ENCODE assay signal across 19 cellular contexts in the genomic region with DNA sequence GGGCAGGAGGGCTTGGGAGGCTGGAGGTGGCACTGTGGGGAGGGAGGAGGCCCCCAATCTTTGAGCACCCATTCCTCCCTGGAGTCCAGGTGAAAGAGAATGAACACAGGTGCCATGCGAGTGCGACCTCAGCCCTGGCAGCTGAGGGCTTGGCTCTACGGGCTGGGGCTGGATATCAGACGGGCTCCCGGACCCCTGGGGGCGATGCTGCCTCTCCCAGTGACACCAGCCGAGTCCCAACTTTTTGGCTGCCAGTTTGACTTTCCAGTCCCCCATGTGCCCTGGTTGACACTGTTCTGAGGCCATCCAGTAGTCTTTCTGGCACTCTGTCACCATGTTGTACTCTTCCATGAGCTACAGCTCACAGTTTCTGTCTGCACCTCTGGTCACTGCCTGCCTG. TPM values are rescaled to one million over a fixed set of nuclear protein-coding genes. Genes with fewer than 3 reads are reported as not detected.
DNase-seq lines count a peak whose midpoint lies in the region; ATAC-seq and TF ChIP-seq lines count a peak whose summit lies in the region.
"Had no signal": no experiment of that assay in that cellular context is flagged by ENCODE, and none has a peak within 500 bp of the region (broad histone marks: within the 10 kb centered on the region; RNA-seq: fewer than 3 reads in every experiment).

No MANE protein-coding gene starts in this region.

- H3K9ac ChIP-seq in endodermal cell (ENCODE audit: extremely low read depth, low read length, poor library complexity, severe bottlenecking) (no peak overlapping the region), neuronal stem cell (ENCODE audit: low read depth, low read length, poor library complexity) (peak overlapping the region; percentile 30)

- no peak overlapping the region for H3K4me2 ChIP-seq in neuronal stem cell (ENCODE audit: insufficient read depth, low read length, poor library complexity, severe bottlenecking)

- peaks cover 64% of the 10 kb centered on the region for H3K4me1 Mint-ChIP-seq in CD14-positive monocyte
- peaks cover 58% of the 10 kb centered on the region for H3K4me1 Mint-ChIP-seq in endodermal cell

- peaks cover 2 to 6% (median 2%) of the 10 kb centered on the region in 3 donors for H3K27me3 Mint-ChIP-seq in CD14-positive monocyte (ENCODE audit: low read depth in 3 of 3)
- no peaks in the 10 kb centered on the region for H3K27me3 Mint-ChIP-seq in endodermal cell (ENCODE audit: insufficient read depth)
- H3K27me3 Mint-ChIP-seq: activated CD4-positive, alpha-beta T cell treated with anti-CD3 and anti-CD28 coated beads, Interleukin-2, amount 10 ng/mL, durations not matched to agents 7 days and 5 days; IgD-negative memory B cell had no signal

- TF ChIP-seq CTCF in CD14-positive monocyte (IDR thresholded peaks at IDR 0.05) = no peak
- TF ChIP-seq CTCF in endodermal cell (conservative IDR thresholded peaks at IDR 0.05) = no peak

- H3K23ac ChIP-seq in neuronal stem cell (ENCODE audit: low read depth, low read length, poor library complexity) = peak overlapping the region; percentile 44

- H3K4me1 ChIP-seq in endodermal cell (ENCODE audit: control insufficient read depth, insufficient read depth, low read length) (peaks cover 26% of the 10 kb centered on the region), neuronal stem cell (ENCODE audit: control insufficient read depth in 2 of 2, insufficient read depth in 1 of 2, low read depth in 1 of 2, low read length in 2 of 2) (peaks cover 0 to 9% of the 10 kb centered on the region in 2 donors)

- H4K91ac ChIP-seq in neuronal stem cell (ENCODE audit: low read depth, low read length, poor library complexity) = no peak overlapping the region

- H3K18ac ChIP-seq in neuronal stem cell (ENCODE audit: low read length) = peak overlapping the region; percentile 19

- H3K4me3 Mint-ChIP-seq in CD14-positive monocyte (no peak overlapping the region), endodermal cell (peak overlapping the region; percentile 75)
- H3K4me3 Mint-ChIP-seq: activated CD4-positive, alpha-beta T cell treated with anti-CD3 and anti-CD28 coated beads, Interleukin-2, amount 10 ng/mL, durations not matched to agents 7 days and 5 days had no signal

- H2AK5ac ChIP-seq in neuronal stem cell (ENCODE audit: low read depth, low read length) = peak overlapping the region; percentile 86

- H3K9me3 ChIP-seq in endodermal cell (ENCODE audit: control insufficient read depth, low read length) (no peaks in the 10 kb centered on the region), neuronal stem cell (replicated peaks in 1 of 2; ENCODE audit: control insufficient read depth in 2 of 2, insufficient read depth in 1 of 2, low read depth in 1 of 2, low read length in 2 of 2) (no peaks in the 10 kb centered on the region)
- H3K9me3 ChIP-seq: heart right ventricle, right lobe of liver had no signal

- H2BK12ac ChIP-seq in neuronal stem cell (ENCODE audit: low read length) = no peak overlapping the region

- intact Hi-C loops in CD14-positive monocyte (cut with micrococcal nuclease) = no loop called here

- peak overlapping the region; percentile 38 for H2BK15ac ChIP-seq in neuronal stem cell (ENCODE audit: low read length)

- no peak overlapping the region for H2AFZ ChIP-seq in neuronal stem cell (ENCODE audit: low read length)

- 91 to 93% methylated on average over 7 of the region's 7 CpGs for WGBS in endodermal cell (ENCODE audit: insufficient coverage in 1 of 2, insufficient read length in 1 of 2), 2 experiments
- no CpG with 5 or more reads among the region's 7 CpGs for WGBS in neuronal stem cell (ENCODE audit: extremely low coverage in 2 of 2, insufficient read length in 2 of 2, insufficient replicate concordance in 1 of 2), 2 donors

- H3K36me3 Mint-ChIP-seq in CD14-positive monocyte (peaks cover 12 to 13% of the 10 kb centered on the region in 2 donors), endodermal cell (ENCODE audit: low read depth) (peaks cover 15% of the 10 kb centered on the region)

- H3K27me3 ChIP-seq in H7 (ENCODE audit: control insufficient read depth, insufficient read depth, low read length) (0 out of 2 replicates have a peak, but pooled peaks cover 4% of the 10 kb centered on the region), endodermal cell (ENCODE audit: control insufficient read depth, insufficient read depth, low read length, poor library complexity, severe bottlenecking) (no peaks in the 10 kb centered on the region), neuronal stem cell (ENCODE audit: control insufficient read depth in 3 of 3, insufficient read depth in 3 of 3, low read depth in 1 of 3, low read length in 3 of 3) (peaks cover 0 to 67% (median 0%) of the 10 kb centered on the region in 3 experiments)
- H3K27me3 ChIP-seq: cardiac muscle cell, heart right ventricle, right lobe of liver had no signal

- no peak overlapping the region for H3K4ac ChIP-seq in neuronal stem cell (ENCODE audit: low read length)

- H3K27ac Mint-ChIP-seq in CD14-positive monocyte (peak overlapping the region in 2 of 7 donors; percentile 19 to 55), endodermal cell (peak overlapping the region; percentile 86)
- H3K27ac Mint-ChIP-seq: activated CD4-positive, alpha-beta T cell treated with anti-CD3 and anti-CD28 coated beads, Interleukin-2, amount 10 ng/mL, durations not matched to agents 7 days and 5 days; IgD-negative memory B cell had no signal

- peak overlapping the region; percentile 48 for H4K8ac ChIP-seq in neuronal stem cell (ENCODE audit: low read depth, low read length)

- H3K79me1 ChIP-seq in neuronal stem cell (ENCODE audit: low read depth, low read length) = no peaks in the 10 kb centered on the region

- H3K36me3 ChIP-seq in H7 (replicated peaks; ENCODE audit: control insufficient read depth, insufficient read depth, low read length) (no peaks in the 10 kb centered on the region), endodermal cell (ENCODE audit: control insufficient read depth, insufficient read depth, low read length) (no peaks in the 10 kb centered on the region), neuronal stem cell (replicated peaks in 1 of 2; ENCODE audit: control insufficient read depth in 2 of 2, insufficient read depth in 2 of 2, low read length in 2 of 2) (peaks cover 0 to 2% of the 10 kb centered on the region in 2 donors)
- H3K36me3 ChIP-seq: cardiac muscle cell, right lobe of liver had no signal

- H3K9me3 Mint-ChIP-seq in CD14-positive monocyte (no peaks in the 10 kb centered on the region), endodermal cell (no peaks in the 10 kb centered on the region)
- H3K9me3 Mint-ChIP-seq: activated CD4-positive, alpha-beta T cell treated with anti-CD3 and anti-CD28 coated beads, Interleukin-2, amount 10 ng/mL, durations not matched to agents 7 days and 5 days; IgD-negative memory B cell had no signal

- H3K4me3 ChIP-seq in H7 (ENCODE audit: insufficient read depth, low read depth, low read length) (no peak overlapping the region), endodermal cell (ENCODE audit: low read length) (no peak overlapping the region), neuronal stem cell (ENCODE audit: low read length in 2 of 2) (no peak overlapping the region)
- H3K4me3 ChIP-seq: cardiac muscle cell, heart right ventricle, right lobe of liver had no signal

- H3K14ac ChIP-seq in neuronal stem cell (ENCODE audit: low read length) = no peak overlapping the region

- DNase-seq in CD14-positive monocyte (ENCODE audit: low spot score) (peak; percentile 24), H7 (peak; percentile 43), endodermal cell (no peak), neuronal stem cell (ENCODE audit: low spot score) (no peak), NCI-H1105 (lab: John Stamatoyannopoulos, UW) (no peak), NCI-H2196 treated with DMSO at 0.1 percent for 48 hours (lab: John Stamatoyannopoulos, UW; ENCODE audit: unreplicated experiment) (no peak)
- DNase-seq: activated CD4-positive, alpha-beta T cell treated with anti-CD3 and anti-CD28 coated beads, Interleukin-2, amount 10 ng/mL, durations not matched to agents 7 days and 5 days; COR-L47; heart right ventricle; NCI-H2029 treated with DMSO at 0.1 percent for 48 hours; NCI-H510A; nucleus accumbens had no signal

- no peak overlapping the region for H2BK120ac ChIP-seq in neuronal stem cell (ENCODE audit: low read depth, low read length)

- ATAC-seq in HG03442 (IDR thresholded peaks at IDR 0.05; ENCODE audit: unreplicated experiment) (no peak), GM18519 (IDR thresholded peaks at IDR 0.05; ENCODE audit: low FRiP score, unreplicated experiment) (no peak)
- ATAC-seq: right lobe of liver, Right ventricle myocardium inferior had no signal

- no peak overlapping the region for H3K27ac ChIP-seq in endodermal cell (ENCODE audit: low read depth, low read length)
- no peak overlapping the region for H3K27ac ChIP-seq in neuronal stem cell (replicated peaks; ENCODE audit: low read length)
- H3K27ac ChIP-seq: cardiac muscle cell, heart right ventricle, HL-60, right lobe of liver had no signal

- H2BK5ac ChIP-seq in neuronal stem cell (ENCODE audit: low read length) = no peak overlapping the region

RNA-seq across cellular contexts. Expression of a gene that starts 1.2 kb away (rescaled TPM):
- 1 to 10 TPM; 4.4 to 7.4 TPM for polyA plus RNA-seq in CD14-positive monocyte
- total RNA-seq in H7 (2014; rRNA removed; shearing (Covaris generic)) = 5.0 and 5.3 TPM in 2 replicates
- 10 to 100 TPM; 16.0 to 21.3 TPM for total RNA-seq in endodermal cell
- polyA plus RNA-seq in endodermal cell (2013, experiment 1 of 2) = 4.4 TPM
- 3.5 TPM for polyA plus RNA-seq in endodermal cell (2013, experiment 2 of 2)
- 2.0 TPM for polyA plus RNA-seq in neuronal stem cell (2013, experiment 1 of 2)
- polyA plus RNA-seq in neuronal stem cell (2013, experiment 2 of 2) = 1.7 TPM

RNA-seq across cellular contexts. Expression of a gene that starts 37.6 kb away (rescaled TPM):
- polyA plus RNA-seq in CD14-positive monocyte = 1 to 10 TPM; 4.1 to 6.0 TPM
- total RNA-seq in H7 (2014; rRNA removed; shearing (Covaris generic)) = 22.2 and 22.3 TPM in 2 replicates
- 10 to 100 TPM; 54.3 to 66.6 TPM for total RNA-seq in endodermal cell
- 45.4 TPM for polyA plus RNA-seq in endodermal cell (2013, experiment 1 of 2)
- polyA plus RNA-seq in endodermal cell (2013, experiment 2 of 2) = 46.2 TPM
- polyA plus RNA-seq in neuronal stem cell (2013, experiment 1 of 2) = 41.7 TPM
- 41.2 TPM for polyA plus RNA-seq in neuronal stem cell (2013, experiment 2 of 2)

RNA-seq across cellular contexts. Expression of a gene that starts 47.2 kb away (rescaled TPM):
- under 1 TPM; 0.11 to 0.14 TPM for polyA plus RNA-seq in CD14-positive monocyte
- 0.33 and 1.3 TPM in 2 replicates for total RNA-seq in H7 (2014; rRNA removed; shearing (Covaris generic))
- total RNA-seq in endodermal cell = 1 to 10 TPM; 3.9 to 6.0 TPM
- polyA plus RNA-seq in endodermal cell (2013, experiment 1 of 2) = 1.5 TPM
- polyA plus RNA-seq in endodermal cell (2013, experiment 2 of 2) = 0.83 TPM
- 2.5 TPM for polyA plus RNA-seq in neuronal stem cell (2013, experiment 1 of 2)
- 2.5 TPM for polyA plus RNA-seq in neuronal stem cell (2013, experiment 2 of 2)
- polyA plus RNA-seq: cardiac muscle cell had no signal

Comparison
In these comparisons a context has a peak if more than half of its experiments do, and no peak if none do; other contexts are left out.
1. DNase-seq: peak in CD14-positive monocyte (single experiment) and H7 (single experiment); none in endodermal cell (single experiment), neuronal stem cell (single experiment), NCI-H1105 (single experiment) and NCI-H2196 treated with DMSO at 0.1 percent for 48 hours (single experiment).